In genomic region chr2:46539327-46540276, GRCh38 we compare ENCODE assay signal across 1 cellular context.
TF ChIP-seq lines count a peak whose summit lies in the region.

No MANE protein-coding gene starts in this region.

TF ChIP-seq in WTC11, 78 proteins besides CTCF, POLR2A, EP300 and RAD21 (continued from another document):
- TF ChIP-seq NR1H2 (CRISPR knock-in tag; IDR thresholded peaks at IDR 0.05), result no peak
- TF ChIP-seq ZNF671 (CRISPR knock-in tag; IDR thresholded peaks at IDR 0.05), result no peak
- TF ChIP-seq ATF6 (CRISPR knock-in tag; IDR thresholded peaks at IDR 0.05), result no peak
- TF ChIP-seq ATF3 (CRISPR knock-in tag; conservative IDR thresholded peaks at IDR 0.05), result no peak
